ENCODE assay signal across 25 cellular contexts in genomic region chr11:118536726-118537125, GRCh38. TPM values are rescaled to one million over a fixed set of nuclear protein-coding genes. Genes with fewer than 3 reads are reported as not detected.
DNase-seq lines count a peak whose midpoint lies in the region; ATAC-seq lines count a peak whose summit lies in the region.
"Had no signal": no experiment of that assay in that cellular context is flagged by ENCODE, and none has a peak within 500 bp of the region (broad histone marks: within the 10 kb centered on the region; RNA-seq: fewer than 3 reads in every experiment).

No MANE protein-coding gene starts in this region.

- peaks cover 3 to 10% (median 6%) of the 10 kb centered on the region in 4 donors for H3K4me1 Mint-ChIP-seq in naive thymus-derived CD8-positive, alpha-beta T cell

- no peaks in the 10 kb centered on the region for H3K4me1 ChIP-seq in SJCRH30

- H3K27ac Mint-ChIP-seq in naive thymus-derived CD8-positive, alpha-beta T cell = peak overlapping the region in 1 of 10 donors; percentile 47
- H3K27ac Mint-ChIP-seq: activated naive CD8-positive, alpha-beta T cell treated with anti-CD3 and anti-CD28 coated beads, Interleukin-2, amount 50 U/mL, for 24 hours; endodermal cell; GM23338; memory B cell; stimulated activated memory B cell treated with anti-CD40 and anti-IgM and Interleukin-4, amounts not matched to agents 10 μg/mL and 1 μg/mL and 100 μg/mL, for 72 hours had no signal

- no peaks in the 10 kb centered on the region for H3K36me3 ChIP-seq in SJCRH30

- H3K27ac ChIP-seq in SJCRH30 = no peak overlapping the region
- H3K27ac ChIP-seq: VCaP had no signal

- ATAC-seq in esophagus mucosa = peak; percentile 66
- ATAC-seq in naive thymus-derived CD8-positive, alpha-beta T cell = no peak
- ATAC-seq: activated naive CD8-positive, alpha-beta T cell treated with anti-CD3 and anti-CD28 coated beads, Interleukin-2, amount 50 U/mL, for 24 hours; GM23338; SK-N-SH treated with all-trans-retinoic acid at 6 μM for 48 hours; stimulated activated memory B cell treated with anti-CD40 and anti-IgM and Interleukin-4, amounts not matched to agents 10 μg/mL and 1 μg/mL and 100 μg/mL, for 72 hours had no signal

- no peaks in the 10 kb centered on the region for H3K27me3 ChIP-seq in SJCRH30

- H3K27me3 Mint-ChIP-seq in naive thymus-derived CD8-positive, alpha-beta T cell = no peaks in the 10 kb centered on the region
- H3K27me3 Mint-ChIP-seq: activated naive CD8-positive, alpha-beta T cell treated with anti-CD3 and anti-CD28 coated beads, Interleukin-2, amount 50 U/mL, for 24 hours; brain; memory B cell; stimulated activated memory B cell treated with anti-CD40 and anti-IgM and Interleukin-4, amounts not matched to agents 10 μg/mL and 1 μg/mL and 100 μg/mL, for 72 hours had no signal

- H3K9me3 Mint-ChIP-seq in naive thymus-derived CD8-positive, alpha-beta T cell = no peaks in the 10 kb centered on the region
- H3K9me3 Mint-ChIP-seq: activated naive CD8-positive, alpha-beta T cell treated with anti-CD3 and anti-CD28 coated beads, Interleukin-2, amount 50 U/mL, for 24 hours; endodermal cell; GM23338; memory B cell; stimulated activated memory B cell treated with anti-CD40 and anti-IgM and Interleukin-4, amounts not matched to agents 10 μg/mL and 1 μg/mL and 100 μg/mL, for 72 hours had no signal

- POLR2A ChIA-PET in naive thymus-derived CD8-positive, alpha-beta T cell (lab: Charles Lee) = interaction anchor here (1.1 kb wide), 1 partner anchor 27 kb away, joined by 3 read pairs; no protein-coding TSS in a partner anchor

- no peaks in the 10 kb centered on the region for H3K9me3 ChIP-seq in SJCRH30 (replicated peaks)

- H3K36me3 Mint-ChIP-seq in naive thymus-derived CD8-positive, alpha-beta T cell = peaks cover 0 to 41% (median 4%) of the 10 kb centered on the region in 3 donors

- no peak overlapping the region for H3K4me3 Mint-ChIP-seq in naive thymus-derived CD8-positive, alpha-beta T cell
- H3K4me3 Mint-ChIP-seq: activated naive CD8-positive, alpha-beta T cell treated with anti-CD3 and anti-CD28 coated beads, Interleukin-2, amount 50 U/mL, for 24 hours; endodermal cell; GM23338; memory B cell; stimulated activated memory B cell treated with anti-CD40 and anti-IgM and Interleukin-4, amounts not matched to agents 10 μg/mL and 1 μg/mL and 100 μg/mL, for 72 hours had no signal

- no peak overlapping the region for H3K4me3 ChIP-seq in SJCRH30
- H3K4me3 ChIP-seq: GM23338, smooth muscle cell had no signal

- DNase-seq in HCEC 1CT (peak; percentile 77), NCI-H226 (peak; percentile 50), NCI-H446 (lab: John Stamatoyannopoulos, UW) (no peak), SJCRH30 (no peak)
- no peak for DNase-seq in naive thymus-derived CD8-positive, alpha-beta T cell
- DNase-seq: activated gamma-delta T cell; activated naive CD8-positive, alpha-beta T cell treated with anti-CD3 and anti-CD28 coated beads, Interleukin-2, amount 50 U/mL, for 24 hours; C1 segment of cervical spinal cord; cortex of kidney; endodermal cell; kidney glomerular epithelial cell; NCI-H1417; NCI-H510A; NK-92 treated with Interleukin-12 subunit alpha and Interleukin-12 subunit beta, amount 100 ng/mL, for 24 hours; nucleus accumbens had no signal

RNA-seq across cellular contexts. Expression of gene TMEM25, which starts 5.7 kb away (rescaled TPM):
- total RNA-seq in esophagus mucosa = 8.3 TPM
- total RNA-seq in SJCRH30 (2014; rRNA removed; shearing (Covaris generic)) = 8.5 and 8.7 TPM in 2 replicates
- 10 to 100 TPM; 30.4 to 31.0 TPM for total RNA-seq in naive thymus-derived CD8-positive, alpha-beta T cell
- 10 to 100 TPM; 14.6 to 26.4 (median 15.0) TPM for polyA plus RNA-seq in naive thymus-derived CD8-positive, alpha-beta T cell

RNA-seq across cellular contexts. Expression of gene TTC36, which starts 9.5 kb away (rescaled TPM):
- not detected for total RNA-seq in esophagus mucosa
- total RNA-seq in SJCRH30 (2014; rRNA removed; shearing (Covaris generic)) = 0.47 TPM in 1 of 2 replicates, not detected in the other
- total RNA-seq in naive thymus-derived CD8-positive, alpha-beta T cell = 1 to 10 TPM in 1 of 2 experiments, under 1 TPM in 1; 0.69 to 2.0 TPM
- polyA plus RNA-seq in naive thymus-derived CD8-positive, alpha-beta T cell = under 1 TPM; 0.19 to 0.41 (median 0.39) TPM
- total RNA-seq: smooth muscle cell had no signal
- polyA plus RNA-seq: AG04450, fibroblast of lung had no signal

RNA-seq across cellular contexts. Expression of gene IFT46, which starts 29.0 kb away (rescaled TPM):
- 14.6 TPM for total RNA-seq in esophagus mucosa
- total RNA-seq in SJCRH30 (2014; rRNA removed; shearing (Covaris generic)) = 16.0 and 17.2 TPM in 2 replicates
- total RNA-seq in naive thymus-derived CD8-positive, alpha-beta T cell = 10 to 100 TPM; 14.9 to 15.6 TPM
- polyA plus RNA-seq in naive thymus-derived CD8-positive, alpha-beta T cell = 1 to 10 TPM; 6.7 to 8.3 (median 6.7) TPM

RNA-seq across cellular contexts. Expression of gene ARCN1, which starts 35.5 kb away (rescaled TPM):
- total RNA-seq in esophagus mucosa = 71.7 TPM
- 135 and 143 TPM in 2 replicates for total RNA-seq in SJCRH30 (2014; rRNA removed; shearing (Covaris generic))
- total RNA-seq in naive thymus-derived CD8-positive, alpha-beta T cell = 100 to 1,000 TPM; 106 to 118 TPM
- 100 to 1,000 TPM; 121 to 138 (median 130) TPM for polyA plus RNA-seq in naive thymus-derived CD8-positive, alpha-beta T cell

Comparison
In these comparisons a context has a peak if more than half of its experiments do, and no peak if none do; other contexts are left out.
1. DNase-seq: peak in HCEC 1CT (single experiment) and NCI-H226 (single experiment); none in NCI-H446 (0 of 2), SJCRH30 (0 of 2) and naive thymus-derived CD8-positive, alpha-beta T cell (0 of 10).